8 cellular contexts compared by ENCODE assay signal in genomic region chr3:133490468-133491351, GRCh38.
DNase-seq lines count a peak whose midpoint lies in the region; ATAC-seq and TF ChIP-seq lines count a peak whose summit lies in the region.

No MANE protein-coding gene starts in this region.

- intact Hi-C loops in activated CD4-positive, alpha-beta memory T cell treated with anti-CD3 and anti-CD28 coated beads for 36 hours (cut with micrococcal nuclease), result loop anchor here (1.0 to 5.0 kb wide), 6 partner anchors 16 to 317 kb away; partner anchors contain the start of genes CDV3, SRPRB and TOPBP1

- H3K4me3 Mint-ChIP-seq in activated CD4-positive, alpha-beta memory T cell treated with anti-CD3 and anti-CD28 coated beads for 36 hours, result peak overlapping the region; percentile 44
- H3K4me3 Mint-ChIP-seq in osteocyte (ENCODE audit: unreplicated experiment), result no peak overlapping the region

- no peaks in the 10 kb centered on the region for H3K9me3 Mint-ChIP-seq in activated CD4-positive, alpha-beta memory T cell treated with anti-CD3 and anti-CD28 coated beads for 36 hours
- H3K9me3 Mint-ChIP-seq in osteocyte (ENCODE audit: unreplicated experiment), result peaks cover 8% of the 10 kb centered on the region

- no peak for TF ChIP-seq CTCF in osteocyte (IDR thresholded peaks at IDR 0.05)

- peak overlapping the region; percentile 44 for H3K27ac Mint-ChIP-seq in activated CD4-positive, alpha-beta memory T cell treated with anti-CD3 and anti-CD28 coated beads for 36 hours
- H3K27ac Mint-ChIP-seq in osteocyte (ENCODE audit: unreplicated experiment), result no peak overlapping the region

- H3K4me1 Mint-ChIP-seq in activated CD4-positive, alpha-beta memory T cell treated with anti-CD3 and anti-CD28 coated beads for 36 hours (ENCODE audit: low read depth), result peaks cover 51% of the 10 kb centered on the region
- H3K4me1 Mint-ChIP-seq in osteocyte (ENCODE audit: unreplicated experiment), result peaks cover 16% of the 10 kb centered on the region

- no peaks in the 10 kb centered on the region for H3K27me3 Mint-ChIP-seq in activated CD4-positive, alpha-beta memory T cell treated with anti-CD3 and anti-CD28 coated beads for 36 hours
- no peaks in the 10 kb centered on the region for H3K27me3 Mint-ChIP-seq in osteocyte (ENCODE audit: unreplicated experiment)

- CTCF ChIA-PET in activated CD4-positive, alpha-beta memory T cell treated with anti-CD3 and anti-CD28 coated beads for 36 hours (lab: Charles Lee), result interaction anchor here (1.2 to 4.2 kb wide), 5 partner anchors 11 to 85 kb away, joined by 4 to 30 read pairs (median 13); partner anchors contain the start of gene CDV3

- POLR2A ChIA-PET in activated CD4-positive, alpha-beta memory T cell treated with anti-CD3 and anti-CD28 coated beads for 36 hours (lab: Charles Lee), result interaction anchor here (1.1 to 2.7 kb wide), 4 partner anchors 11 to 86 kb away, joined by 3 to 19 read pairs (median 4); partner anchors contain the start of gene CDV3

- ATAC-seq in GM18870 (IDR thresholded peaks at IDR 0.05; ENCODE audit: unreplicated experiment) (peak; percentile 77), HG03045 (IDR thresholded peaks at IDR 0.05; ENCODE audit: unreplicated experiment) (peak; percentile 92)

- DNase-seq in activated CD4-positive, alpha-beta memory T cell treated with anti-CD3 and anti-CD28 coated beads for 36 hours, result peak; percentile 85
- DNase-seq in stimulated activated CD4-positive, alpha-beta T cell treated with anti-CD3 and anti-CD28 coated beads, Interleukin-12 subunit alpha, Interleukin-12 subunit beta, amount 100 ng/mL, for 24 hours (ENCODE audit: low read depth in 2 of 2), result peak; percentile 30 to 56
- DNase-seq in glomerular visceral epithelial cell (ENCODE audit: extremely low spot score) (no peak), osteocyte (ENCODE audit: extremely low spot score, unreplicated experiment) (no peak), NK-92 (lab: John Stamatoyannopoulos, UW; ENCODE audit: unreplicated experiment) (no peak), retina (no peak)

- H3K36me3 Mint-ChIP-seq in activated CD4-positive, alpha-beta memory T cell treated with anti-CD3 and anti-CD28 coated beads for 36 hours, result no peaks in the 10 kb centered on the region
- no peaks in the 10 kb centered on the region for H3K36me3 Mint-ChIP-seq in osteocyte (ENCODE audit: unreplicated experiment)

Comparison
In these comparisons a context has a peak if more than half of its experiments do, and no peak if none do; other contexts are left out.
1. DNase-seq: peak in activated CD4-positive, alpha-beta memory T cell treated with anti-CD3 and anti-CD28 coated beads for 36 hours (single experiment) and stimulated activated CD4-positive, alpha-beta T cell treated with anti-CD3 and anti-CD28 coated beads, Interleukin-12 subunit alpha, Interleukin-12 subunit beta, amount 100 ng/mL, for 24 hours (2 of 2); none in glomerular visceral epithelial cell (single experiment), osteocyte (single experiment), NK-92 (single experiment) and retina (single experiment).